In the genomic region with DNA sequence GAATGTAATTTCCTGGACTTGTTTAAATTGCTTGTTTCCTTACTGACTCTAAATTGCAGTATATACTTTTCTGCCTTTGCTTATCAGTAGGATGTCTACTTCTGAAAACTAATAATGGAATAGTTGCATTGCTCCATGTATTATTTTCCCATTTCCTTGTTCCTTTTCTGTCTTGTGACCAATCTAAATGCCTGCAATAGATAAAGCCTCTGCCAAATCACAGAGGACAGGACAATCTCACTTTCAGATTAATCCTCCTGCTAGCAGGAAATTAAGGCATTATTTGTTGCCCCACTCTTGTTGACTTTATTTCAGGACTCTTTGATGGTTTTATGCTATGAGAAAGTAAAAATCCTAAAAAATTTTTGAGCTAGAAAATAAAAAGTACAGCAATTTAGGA, we compare ENCODE assay signal across 20 cellular contexts. TPM values are rescaled to one million over a fixed set of nuclear protein-coding genes. Genes with fewer than 3 reads are reported as not detected.
DNase-seq lines count a peak whose midpoint lies in the region; ATAC-seq and TF ChIP-seq lines count a peak whose summit lies in the region.
"Had no signal": no experiment of that assay in that cellular context is flagged by ENCODE, and none has a peak within 500 bp of the region (broad histone marks: within the 10 kb centered on the region; RNA-seq: fewer than 3 reads in every experiment).

No MANE protein-coding gene starts in this region.

- H3K9ac ChIP-seq in OCI-LY1 (ENCODE audit: low read length) = no peak overlapping the region
- no peak overlapping the region for H3K9ac ChIP-seq in fibroblast of lung (ENCODE audit: insufficient read depth, low read length)

- BruUV-seq in Calu3 (replicated peaks; lab: Mats Ljungman, UMichigan) = no TSS peak

- no peaks in the 10 kb centered on the region for H3K9me2 ChIP-seq in OCI-LY1 (ENCODE audit: low read depth, low read length)

- H3K4me3 Mint-ChIP-seq in Calu3 (ENCODE audit: low read depth, unreplicated experiment) = no peak overlapping the region
- H3K4me3 Mint-ChIP-seq in stimulated activated effector memory CD8-positive, alpha-beta T cell treated with anti-CD3 and anti-CD28 coated beads, Interleukin-12 subunit alpha, Interleukin-12 subunit beta, amount 100 ng/mL, for 72 hours = peak overlapping the region; percentile 17
- H3K4me3 Mint-ChIP-seq: H9; stimulated activated naive CD8-positive, alpha-beta T cell treated with anti-CD3 and anti-CD28 coated beads, Interleukin-15, Interleukin-2, amounts not matched to agents 100 ng/mL and 50 ng/mL, for 24 hours had no signal

- peaks cover 18% of the 10 kb centered on the region for H3K36me3 Mint-ChIP-seq in Calu3 (ENCODE audit: insufficient read depth, unreplicated experiment)
- H3K36me3 Mint-ChIP-seq in stimulated activated effector memory CD8-positive, alpha-beta T cell treated with anti-CD3 and anti-CD28 coated beads, Interleukin-12 subunit alpha, Interleukin-12 subunit beta, amount 100 ng/mL, for 72 hours = peaks cover 15% of the 10 kb centered on the region

- H2AFZ ChIP-seq in OCI-LY1 (ENCODE audit: low read length) (peak overlapping the region; percentile 50), fibroblast of lung (ENCODE audit: low read length) (peak overlapping the region; percentile 79)

- CTCF ChIA-PET in Calu3 (lab: Charles Lee) = no interaction called here

- H3K27me3 ChIP-seq in OCI-LY1 (ENCODE audit: insufficient read depth, low read length) = no peaks in the 10 kb centered on the region
- H3K27me3 ChIP-seq in fibroblast of lung (ENCODE audit: control insufficient read depth, insufficient read depth, low read length) = no peaks in the 10 kb centered on the region
- H3K27me3 ChIP-seq: ovary had no signal

- no peaks in the 10 kb centered on the region for H3K27me3 Mint-ChIP-seq in Calu3 (ENCODE audit: unreplicated experiment)
- H3K27me3 Mint-ChIP-seq: stimulated activated naive CD8-positive, alpha-beta T cell treated with anti-CD3 and anti-CD28 coated beads, Interleukin-15, Interleukin-2, amounts not matched to agents 100 ng/mL and 50 ng/mL, for 24 hours had no signal

- H4K20me1 ChIP-seq in OCI-LY1 (ENCODE audit: insufficient read depth, low read length) (no peaks in the 10 kb centered on the region), fibroblast of lung (ENCODE audit: control insufficient read depth, extremely low read depth, insufficient read depth, low read length) (no peaks in the 10 kb centered on the region)

- H3K36me3 ChIP-seq in OCI-LY1 (ENCODE audit: insufficient read depth, low read length) (no peaks in the 10 kb centered on the region), fibroblast of lung (ENCODE audit: control insufficient read depth, insufficient read depth, low read length) (no peaks in the 10 kb centered on the region)
- H3K36me3 ChIP-seq: ovary had no signal

- DNase-seq in Calu3 (no peak), fibroblast of lung (ENCODE audit: low read depth in 2 of 2) (no peak), foreskin fibroblast (no peak), NCI-H526 treated with DMSO at 0.1 percent for 48 hours (lab: John Stamatoyannopoulos, UW) (no peak)
- no peak for DNase-seq in stimulated activated effector memory CD8-positive, alpha-beta T cell treated with anti-CD3 and anti-CD28 coated beads, Interleukin-12 subunit alpha, Interleukin-12 subunit beta, amount 100 ng/mL, for 72 hours (ENCODE audit: low spot score in 2 of 2)
- DNase-seq in activated naive CD4-positive, alpha-beta T cell treated with anti-CD3 and anti-CD28 coated beads, Interleukin-2, amount 50 U/mL, for 16 hours = no peak
- DNase-seq: activated CD4-positive, alpha-beta T cell treated with anti-CD3 and anti-CD28 coated beads for 48 hours; amniotic stem cell; central memory CD4-positive, alpha-beta T cell; DMS 273 treated with DMSO at 0.1 percent for 48 hours; effector CD4-positive, alpha-beta T cell; H9; NCI-H2029 treated with DMSO at 0.1 percent for 48 hours; ovary; SHP77 treated with DMSO at 0.1 percent for 48 hours; T-helper 1 cell had no signal

- intact Hi-C loops in Calu3 (cut with micrococcal nuclease; ENCODE audit: unreplicated experiment) = no loop called here

- H3K79me2 ChIP-seq in OCI-LY1 (ENCODE audit: insufficient read depth, low read length) (no peaks in the 10 kb centered on the region), fibroblast of lung (ENCODE audit: control insufficient read depth, insufficient read depth, low read length) (peaks cover 2% of the 10 kb centered on the region)

- H3K4me1 ChIP-seq in OCI-LY1 (ENCODE audit: insufficient read depth, low read length, severe bottlenecking) (peaks cover 34% of the 10 kb centered on the region), fibroblast of lung (ENCODE audit: control insufficient read depth, extremely low read depth, insufficient read depth, low read length) (no peaks in the 10 kb centered on the region)

- H3K4me2 ChIP-seq in OCI-LY1 (ENCODE audit: low read length) = no peak overlapping the region
- no peak overlapping the region for H3K4me2 ChIP-seq in fibroblast of lung (ENCODE audit: extremely low read depth, insufficient read depth, low read length)

- H3F3A ChIP-seq in OCI-LY1 (ENCODE audit: insufficient read depth, low read length) = no peaks in the 10 kb centered on the region

- H3K9me3 Mint-ChIP-seq in Calu3 (ENCODE audit: low read depth, unreplicated experiment) = no peaks in the 10 kb centered on the region
- no peaks in the 10 kb centered on the region for H3K9me3 Mint-ChIP-seq in stimulated activated effector memory CD8-positive, alpha-beta T cell treated with anti-CD3 and anti-CD28 coated beads, Interleukin-12 subunit alpha, Interleukin-12 subunit beta, amount 100 ng/mL, for 72 hours
- H3K9me3 Mint-ChIP-seq: stimulated activated naive CD8-positive, alpha-beta T cell treated with anti-CD3 and anti-CD28 coated beads, Interleukin-15, Interleukin-2, amounts not matched to agents 100 ng/mL and 50 ng/mL, for 24 hours had no signal

- H3K4me1 Mint-ChIP-seq in Calu3 (ENCODE audit: low read depth, unreplicated experiment) = peaks cover 10% of the 10 kb centered on the region
- peaks cover 11% of the 10 kb centered on the region for H3K4me1 Mint-ChIP-seq in stimulated activated effector memory CD8-positive, alpha-beta T cell treated with anti-CD3 and anti-CD28 coated beads, Interleukin-12 subunit alpha, Interleukin-12 subunit beta, amount 100 ng/mL, for 72 hours

- TF ChIP-seq CTCF in Calu3 (IDR thresholded peaks at IDR 0.05; ENCODE audit: unreplicated experiment) (no peak), OCI-LY1 (IDR thresholded peaks at IDR 0.05; ENCODE audit: low read length) (no peak), fibroblast of lung (conservative IDR thresholded peaks at IDR 0.05 in 1 of 2, IDR thresholded peaks at IDR 0.05 in 1 of 2; ENCODE audit: low read depth in 1 of 2, low read length in 2 of 2) (no peak), foreskin fibroblast (IDR thresholded peaks at IDR 0.05; ENCODE audit: low read depth, low read length) (no peak)

- no peak for ATAC-seq in stimulated activated effector memory CD8-positive, alpha-beta T cell treated with anti-CD3 and anti-CD28 coated beads, Interleukin-12 subunit alpha, Interleukin-12 subunit beta, amount 100 ng/mL, for 72 hours
- no peak for ATAC-seq in GM19463 (IDR thresholded peaks at IDR 0.05; ENCODE audit: unreplicated experiment)
- ATAC-seq: sciatic nerve had no signal

- H3K27ac Mint-ChIP-seq in Calu3 (ENCODE audit: unreplicated experiment) = peak overlapping the region; percentile 49
- H3K27ac Mint-ChIP-seq in stimulated activated effector memory CD8-positive, alpha-beta T cell treated with anti-CD3 and anti-CD28 coated beads, Interleukin-12 subunit alpha, Interleukin-12 subunit beta, amount 100 ng/mL, for 72 hours = peak overlapping the region; percentile 32
- H3K27ac Mint-ChIP-seq: H9; stimulated activated naive CD8-positive, alpha-beta T cell treated with anti-CD3 and anti-CD28 coated beads, Interleukin-15, Interleukin-2, amounts not matched to agents 100 ng/mL and 50 ng/mL, for 24 hours had no signal

- H3K4me3 ChIP-seq in OCI-LY1 (ENCODE audit: low read depth, low read length, poor library complexity, severe bottlenecking) (no peak overlapping the region), fibroblast of lung (replicated peaks in 1 of 4; ENCODE audit: control extremely low read depth in 1 of 4, insufficient read depth in 1 of 4, low read depth in 3 of 4, low read length in 4 of 4) (no peak overlapping the region), foreskin fibroblast (ENCODE audit: low read depth in 1 of 2, low read length in 2 of 2) (no peak overlapping the region)
- H3K4me3 ChIP-seq: ovary had no signal

- H3K27ac ChIP-seq in OCI-LY1 (ENCODE audit: low read depth, low read length, poor library complexity, severe bottlenecking) (no peak overlapping the region), fibroblast of lung (ENCODE audit: insufficient read depth, low read length) (no peak overlapping the region)

- H3K9me3 ChIP-seq in OCI-LY1 (ENCODE audit: low read length) = no peaks in the 10 kb centered on the region
- no peaks in the 10 kb centered on the region for H3K9me3 ChIP-seq in fibroblast of lung (ENCODE audit: control insufficient read depth, insufficient read depth, low read depth, low read length)
- H3K9me3 ChIP-seq: ovary had no signal

RNA-seq across cellular contexts. Expression of gene ESCO1, which starts 4.7 kb away (rescaled TPM):
- total RNA-seq in Calu3 (2022) (21.8 and 24.2 TPM in 2 replicates), fibroblast of lung (12.6 and 14.2 TPM in 2 replicates)
- polyA plus RNA-seq in fibroblast of lung = 5.2 and 8.5 TPM in 2 replicates
- 3.6 and 6.3 TPM in 2 replicates for polyA plus RNA-seq in fibroblast of lung (2012)
- polyA minus RNA-seq in fibroblast of lung (ENCODE audit: low replicate concordance) = 0.27 and 0.37 TPM in 2 replicates

RNA-seq across cellular contexts. Expression of gene SNRPD1, which starts 6.9 kb away (rescaled TPM):
- total RNA-seq in Calu3 (2022) (107 and 112 TPM in 2 replicates), fibroblast of lung (9.2 and 10.2 TPM in 2 replicates)
- polyA plus RNA-seq in fibroblast of lung = 26.2 and 41.4 TPM in 2 replicates
- 103 and 126 TPM in 2 replicates for polyA plus RNA-seq in fibroblast of lung (2012)
- polyA minus RNA-seq in fibroblast of lung (ENCODE audit: low replicate concordance) = 0.86 and 1.4 TPM in 2 replicates
